In genomic region chr10:5654218-5654755, GRCh38 we compare ENCODE assay signal across 21 cellular contexts. TPM values are rescaled to one million over a fixed set of nuclear protein-coding genes. Genes with fewer than 3 reads are reported as not detected.
DNase-seq lines count a peak whose midpoint lies in the region; ATAC-seq and TF ChIP-seq lines count a peak whose summit lies in the region.
"Had no signal": no experiment of that assay in that cellular context is flagged by ENCODE, and none has a peak within 500 bp of the region (broad histone marks: within the 10 kb centered on the region; RNA-seq: fewer than 3 reads in every experiment).

No MANE protein-coding gene starts in this region.

- 27% methylated on average over 10 of the region's 10 CpGs for WGBS in thymus

- ATAC-seq in activated CD8-positive, alpha-beta T cell treated with anti-CD3 and anti-CD28 coated beads for 36 hours: peak; percentile 35
- no peak for ATAC-seq in activated CD8-positive, alpha-beta T cell treated with anti-CD3 and anti-CD28 coated beads, Interleukin-2, amount 10 ng/mL, durations not matched to agents 7 days and 5 days
- no peak for ATAC-seq in activated T-helper 17 cell treated with anti-CD3 and anti-CD28 coated beads, Interleukin-2, amount 50 U/mL, for 72 hours (replicated peaks)
- no peak for ATAC-seq in upper lobe of right lung
- ATAC-seq: HCT116 had no signal

- H3K4me1 Mint-ChIP-seq in activated CD8-positive, alpha-beta T cell treated with anti-CD3 and anti-CD28 coated beads for 36 hours (ENCODE audit: low read depth): peaks cover 29% of the 10 kb centered on the region
- H3K4me1 Mint-ChIP-seq in activated CD8-positive, alpha-beta T cell treated with anti-CD3 and anti-CD28 coated beads, Interleukin-2, amount 10 ng/mL, durations not matched to agents 7 days and 5 days (ENCODE audit: low read depth): peaks cover 23% of the 10 kb centered on the region
- peaks cover 20% of the 10 kb centered on the region for H3K4me1 Mint-ChIP-seq in activated T-helper 17 cell treated with anti-CD3 and anti-CD28 coated beads, Interleukin-2, amount 50 U/mL, for 72 hours
- peaks cover 2% of the 10 kb centered on the region for H3K4me1 Mint-ChIP-seq in CD14-positive monocyte
- H3K4me1 Mint-ChIP-seq: central memory CD8-positive, alpha-beta T cell had no signal

- no peak overlapping the region for H3K27ac Mint-ChIP-seq in activated CD8-positive, alpha-beta T cell treated with anti-CD3 and anti-CD28 coated beads for 36 hours
- no peak overlapping the region for H3K27ac Mint-ChIP-seq in activated CD8-positive, alpha-beta T cell treated with anti-CD3 and anti-CD28 coated beads, Interleukin-2, amount 10 ng/mL, durations not matched to agents 7 days and 5 days
- H3K27ac Mint-ChIP-seq in activated T-helper 17 cell treated with anti-CD3 and anti-CD28 coated beads, Interleukin-2, amount 50 U/mL, for 72 hours: peak overlapping the region; percentile 20
- peak overlapping the region in 1 of 7 donors; percentile 35 for H3K27ac Mint-ChIP-seq in CD14-positive monocyte
- H3K27ac Mint-ChIP-seq: activated naive CD8-positive, alpha-beta T cell treated with anti-CD3 and anti-CD28 coated beads, Interleukin-2, amount 10 ng/mL, durations not matched to agents 7 days and 5 days; T-helper 2 cell treated with Interferon-gamma antibody and Interleukin-4, amounts not matched to agents 5 μg/mL and 100 μg/mL, for 36 hours had no signal

- no peaks in the 10 kb centered on the region for H3K9me3 ChIP-seq in KOPT-K1 (ENCODE audit: insufficient read depth, low read length, poor library complexity, severe bottlenecking)
- H3K9me3 ChIP-seq in thymus (ENCODE audit: control insufficient read depth): no peaks in the 10 kb centered on the region
- H3K9me3 ChIP-seq in upper lobe of right lung: no peaks in the 10 kb centered on the region
- H3K9me3 ChIP-seq: BE2C, prostate gland, SK-N-SH had no signal

- peaks cover 51% of the 10 kb centered on the region for H3K4me1 ChIP-seq in thymus (ENCODE audit: control insufficient read depth, insufficient read depth, low read length)
- peaks cover 11% of the 10 kb centered on the region for H3K4me1 ChIP-seq in upper lobe of right lung
- H3K4me1 ChIP-seq: BE2C, prostate gland had no signal

- H3K4me3 ChIP-seq in thymus (ENCODE audit: low read length): no peak overlapping the region
- H3K4me3 ChIP-seq in upper lobe of right lung: no peak overlapping the region
- H3K4me3 ChIP-seq: dorsolateral prefrontal cortex, prostate gland had no signal

- POLR2A ChIA-PET in activated CD8-positive, alpha-beta T cell treated with anti-CD3 and anti-CD28 coated beads for 36 hours (lab: Charles Lee): interaction anchor here (1.3 kb wide), 1 partner anchor 11 kb away, joined by 3 read pairs; no protein-coding TSS in a partner anchor
- POLR2A ChIA-PET in activated CD8-positive, alpha-beta T cell treated with anti-CD3 and anti-CD28 coated beads, Interleukin-2, amount 10 ng/mL, durations not matched to agents 7 days and 5 days (lab: Charles Lee): no interaction called here

- no peak for TF ChIP-seq CTCF in activated CD8-positive, alpha-beta T cell treated with anti-CD3 and anti-CD28 coated beads for 36 hours (IDR thresholded peaks at IDR 0.05)
- TF ChIP-seq CTCF in CD14-positive monocyte (IDR thresholded peaks at IDR 0.05) (no peak), upper lobe of right lung (IDR thresholded peaks at IDR 0.05) (no peak)

- H3K27me3 ChIP-seq in thymus (ENCODE audit: control insufficient read depth, insufficient read depth) (no peaks in the 10 kb centered on the region), upper lobe of right lung (no peaks in the 10 kb centered on the region)
- H3K27me3 ChIP-seq: BE2C, dorsolateral prefrontal cortex had no signal

- H3K4me3 Mint-ChIP-seq in activated CD8-positive, alpha-beta T cell treated with anti-CD3 and anti-CD28 coated beads for 36 hours: no peak overlapping the region
- no peak overlapping the region for H3K4me3 Mint-ChIP-seq in activated CD8-positive, alpha-beta T cell treated with anti-CD3 and anti-CD28 coated beads, Interleukin-2, amount 10 ng/mL, durations not matched to agents 7 days and 5 days
- peak overlapping the region; percentile 28 for H3K4me3 Mint-ChIP-seq in activated T-helper 17 cell treated with anti-CD3 and anti-CD28 coated beads, Interleukin-2, amount 50 U/mL, for 72 hours
- H3K4me3 Mint-ChIP-seq in CD14-positive monocyte: no peak overlapping the region
- H3K4me3 Mint-ChIP-seq: central memory CD8-positive, alpha-beta T cell; T-helper 2 cell treated with Interferon-gamma antibody and Interleukin-4, amounts not matched to agents 5 μg/mL and 100 μg/mL, for 36 hours had no signal

- H3K36me3 Mint-ChIP-seq in activated CD8-positive, alpha-beta T cell treated with anti-CD3 and anti-CD28 coated beads for 36 hours (ENCODE audit: low read depth): no peaks in the 10 kb centered on the region
- no peaks in the 10 kb centered on the region for H3K36me3 Mint-ChIP-seq in activated CD8-positive, alpha-beta T cell treated with anti-CD3 and anti-CD28 coated beads, Interleukin-2, amount 10 ng/mL, durations not matched to agents 7 days and 5 days (ENCODE audit: low read depth)
- peaks cover 7% of the 10 kb centered on the region for H3K36me3 Mint-ChIP-seq in activated T-helper 17 cell treated with anti-CD3 and anti-CD28 coated beads, Interleukin-2, amount 50 U/mL, for 72 hours (ENCODE audit: low read depth)
- H3K36me3 Mint-ChIP-seq in CD14-positive monocyte: peaks cover 40 to 52% of the 10 kb centered on the region in 2 donors
- H3K36me3 Mint-ChIP-seq: activated naive CD8-positive, alpha-beta T cell treated with anti-CD3 and anti-CD28 coated beads, Interleukin-2, amount 10 ng/mL, durations not matched to agents 7 days and 5 days had no signal

- no peak for DNase-seq in activated CD8-positive, alpha-beta T cell treated with anti-CD3 and anti-CD28 coated beads for 36 hours
- DNase-seq in activated CD8-positive, alpha-beta T cell treated with anti-CD3 and anti-CD28 coated beads, Interleukin-2, amount 10 ng/mL, durations not matched to agents 7 days and 5 days: no peak
- no peak for DNase-seq in stimulated activated CD4-positive, alpha-beta T cell treated with anti-CD3 and anti-CD28 coated beads, Interleukin-4, amount 100 ng/mL, for 4 hours
- DNase-seq in CD14-positive monocyte (ENCODE audit: low spot score) (no peak), upper lobe of right lung (no peak)
- DNase-seq: activated CD4-positive, alpha-beta T cell treated with anti-CD3 and anti-CD28 coated beads, Interleukin-2, amount 50 U/mL, for 1 hour; activated naive CD8-positive, alpha-beta T cell treated with anti-CD3 and anti-CD28 coated beads, Interleukin-2, amount 10 ng/mL, durations not matched to agents 7 days and 5 days; BE2C; glutamatergic neuron; NCI-H748 treated with DMSO at 0.1 percent for 48 hours; SK-N-SH; stimulated activated CD8-positive, alpha-beta memory T cell treated with anti-CD3 and anti-CD28 coated beads, Interleukin-4, amount 100 ng/mL, for 48 hours had no signal

- intact Hi-C loops in activated CD8-positive, alpha-beta T cell treated with anti-CD3 and anti-CD28 coated beads for 36 hours (cut with micrococcal nuclease): no loop called here
- intact Hi-C loops in CD14-positive monocyte (cut with micrococcal nuclease) (no loop called here), upper lobe of right lung (cut with DNase I) (no loop called here)

- no peaks in the 10 kb centered on the region for H3K36me3 ChIP-seq in KOPT-K1 (ENCODE audit: insufficient read depth, low read length)
- H3K36me3 ChIP-seq in thymus (ENCODE audit: control insufficient read depth, insufficient read depth): no peaks in the 10 kb centered on the region
- H3K36me3 ChIP-seq in upper lobe of right lung: peaks cover 9% of the 10 kb centered on the region
- H3K36me3 ChIP-seq: BE2C, prostate gland had no signal

- H3K27me3 Mint-ChIP-seq in activated CD8-positive, alpha-beta T cell treated with anti-CD3 and anti-CD28 coated beads for 36 hours: no peaks in the 10 kb centered on the region
- no peaks in the 10 kb centered on the region for H3K27me3 Mint-ChIP-seq in activated CD8-positive, alpha-beta T cell treated with anti-CD3 and anti-CD28 coated beads, Interleukin-2, amount 10 ng/mL, durations not matched to agents 7 days and 5 days (ENCODE audit: low read depth)
- no peaks in the 10 kb centered on the region for H3K27me3 Mint-ChIP-seq in activated T-helper 17 cell treated with anti-CD3 and anti-CD28 coated beads, Interleukin-2, amount 50 U/mL, for 72 hours
- H3K27me3 Mint-ChIP-seq in CD14-positive monocyte (ENCODE audit: low read depth in 3 of 3): peaks cover 0 to 2% (median 1%) of the 10 kb centered on the region in 3 donors
- H3K27me3 Mint-ChIP-seq: activated naive CD8-positive, alpha-beta T cell treated with anti-CD3 and anti-CD28 coated beads, Interleukin-2, amount 10 ng/mL, durations not matched to agents 7 days and 5 days had no signal

- H3K27ac ChIP-seq in KOPT-K1 (ENCODE audit: low read depth, low read length, poor library complexity, severe bottlenecking): peak overlapping the region; percentile 81
- peak overlapping the region; percentile 67 for H3K27ac ChIP-seq in thymus (ENCODE audit: low read depth)
- no peak overlapping the region for H3K27ac ChIP-seq in upper lobe of right lung
- H3K27ac ChIP-seq: dorsolateral prefrontal cortex, prostate gland, VCaP had no signal

- CTCF ChIA-PET in activated CD8-positive, alpha-beta T cell treated with anti-CD3 and anti-CD28 coated beads for 36 hours (lab: Charles Lee): interaction anchor here (0.9 to 1.4 kb wide), 2 partner anchors 25 to 52 kb away, joined by 3 to 5 read pairs; no protein-coding TSS in a partner anchor
- CTCF ChIA-PET in activated CD8-positive, alpha-beta T cell treated with anti-CD3 and anti-CD28 coated beads, Interleukin-2, amount 10 ng/mL, durations not matched to agents 7 days and 5 days (lab: Charles Lee): interaction anchor here (1.1 kb wide), 1 partner anchor 25 kb away, joined by 3 read pairs; no protein-coding TSS in a partner anchor

- H3K9me3 Mint-ChIP-seq in activated CD8-positive, alpha-beta T cell treated with anti-CD3 and anti-CD28 coated beads for 36 hours: no peaks in the 10 kb centered on the region
- no peaks in the 10 kb centered on the region for H3K9me3 Mint-ChIP-seq in activated CD8-positive, alpha-beta T cell treated with anti-CD3 and anti-CD28 coated beads, Interleukin-2, amount 10 ng/mL, durations not matched to agents 7 days and 5 days (ENCODE audit: insufficient read depth)
- no peaks in the 10 kb centered on the region for H3K9me3 Mint-ChIP-seq in activated T-helper 17 cell treated with anti-CD3 and anti-CD28 coated beads, Interleukin-2, amount 50 U/mL, for 72 hours
- H3K9me3 Mint-ChIP-seq in CD14-positive monocyte: no peaks in the 10 kb centered on the region
- H3K9me3 Mint-ChIP-seq: activated naive CD8-positive, alpha-beta T cell treated with anti-CD3 and anti-CD28 coated beads, Interleukin-2, amount 10 ng/mL, durations not matched to agents 7 days and 5 days; central memory CD8-positive, alpha-beta T cell; T-helper 2 cell treated with Interferon-gamma antibody and Interleukin-4, amounts not matched to agents 5 μg/mL and 100 μg/mL, for 36 hours had no signal

RNA-seq across cellular contexts. Expression of gene ASB13, which starts 12.1 kb away (rescaled TPM):
- 1 to 10 TPM; 8.9 to 9.2 TPM for total RNA-seq in activated CD8-positive, alpha-beta T cell treated with anti-CD3 and anti-CD28 coated beads for 36 hours
- 1 to 10 TPM; 4.4 to 5.6 TPM for total RNA-seq in activated CD8-positive, alpha-beta T cell treated with anti-CD3 and anti-CD28 coated beads, Interleukin-2, amount 10 ng/mL, durations not matched to agents 7 days and 5 days
- 1 to 10 TPM; 3.5 to 6.8 TPM for total RNA-seq in activated T-helper 17 cell treated with anti-CD3 and anti-CD28 coated beads, Interleukin-2, amount 50 U/mL, for 72 hours
- polyA plus RNA-seq in thymus: 13.7 TPM
- polyA plus RNA-seq in CD14-positive monocyte: 10 to 100 TPM; 37.8 to 44.1 TPM
- total RNA-seq in upper lobe of right lung: 23.0 TPM

RNA-seq across cellular contexts. Expression of gene TASOR2, which starts 30.4 kb away (rescaled TPM):
- total RNA-seq in activated CD8-positive, alpha-beta T cell treated with anti-CD3 and anti-CD28 coated beads for 36 hours: 10 to 100 TPM; 61.4 to 69.9 TPM
- total RNA-seq in activated CD8-positive, alpha-beta T cell treated with anti-CD3 and anti-CD28 coated beads, Interleukin-2, amount 10 ng/mL, durations not matched to agents 7 days and 5 days: 10 to 100 TPM; 44.5 to 54.3 TPM
- 10 to 100 TPM; 48.9 to 51.6 TPM for total RNA-seq in activated T-helper 17 cell treated with anti-CD3 and anti-CD28 coated beads, Interleukin-2, amount 50 U/mL, for 72 hours
- polyA plus RNA-seq in thymus (19.2 TPM), CD14-positive monocyte (1 to 10 TPM; 3.2 to 9.5 TPM)
- 63.7 TPM for total RNA-seq in upper lobe of right lung
